ENCODE assay signal across 8 cellular contexts in genomic region chr4:81635747-81636146, GRCh38.
DNase-seq lines count a peak whose midpoint lies in the region; ATAC-seq and TF ChIP-seq lines count a peak whose summit lies in the region.

No MANE protein-coding gene starts in this region.

- H3K27me3 ChIP-seq in ACC112 (ENCODE audit: insufficient read depth, low read length) = no peaks in the 10 kb centered on the region

- peak overlapping the region; percentile 49 for H2AFZ ChIP-seq in ACC112 (ENCODE audit: low read length, unreplicated experiment)

- H3K27ac ChIP-seq in ACC112 (ENCODE audit: low read depth, low read length) = no peak overlapping the region

- no peaks in the 10 kb centered on the region for H3K79me2 ChIP-seq in ACC112 (ENCODE audit: control insufficient read depth, insufficient read depth, low read length, unreplicated experiment)

- H3K36me3 ChIP-seq in ACC112 (ENCODE audit: insufficient read depth, low read length) = no peaks in the 10 kb centered on the region

- peak; percentile 49 for TF ChIP-seq POLR2A in Raji (IDR thresholded peaks at IDR 0.05; ENCODE audit: insufficient read depth, low read depth, low read length)

- DNase-seq in mucosa of gallbladder (ENCODE audit: low spot score) (peak; percentile 84), middle frontal gyrus (ENCODE audit: extremely low spot score, low spot score) (no peak), T1000 (lab: John Stamatoyannopoulos, UW) (no peak)
- DNase-seq in activated CD4-positive, alpha-beta T cell treated with anti-CD3 and anti-CD28 coated beads, Interleukin-2, amount 50 U/mL, for 1 hour = no peak

- no peak overlapping the region for H3K4me3 ChIP-seq in ACC112 (ENCODE audit: low read depth, low read length)

- ATAC-seq in GM19328 (IDR thresholded peaks at IDR 0.05; ENCODE audit: unreplicated experiment) (peak; percentile 95), HG03280 (IDR thresholded peaks at IDR 0.05; ENCODE audit: unreplicated experiment) (peak; percentile 99)

- H3K4me1 ChIP-seq in ACC112 (ENCODE audit: control insufficient read depth, insufficient read depth, low read length, unreplicated experiment) = peaks cover 34% of the 10 kb centered on the region
